27 cellular contexts compared by ENCODE assay signal in genomic region chr15:66638377-66638776, GRCh38.
A peak's percentile ranks its signal among the peaks of the same experiment; 100 is the strongest.
DNase-seq lines count a peak whose midpoint lies in the region; ATAC-seq and TF ChIP-seq lines count a peak whose summit lies in the region.
"Had no signal": no experiment of that assay in that cellular context is flagged by ENCODE, and none has a peak within 500 bp of the region (broad histone marks: within the 10 kb centered on the region; RNA-seq: fewer than 3 reads in every experiment).

No MANE protein-coding gene starts in this region.

- no peak overlapping the region for H2AFZ ChIP-seq in DND-41 (ENCODE audit: low read depth, low read length)
- H2AFZ ChIP-seq: PC-9 had no signal

- no peaks in the 10 kb centered on the region for H3K79me2 ChIP-seq in DND-41 (ENCODE audit: insufficient read depth, low read length)

- TF ChIP-seq CTCF in DND-41 (IDR thresholded peaks at IDR 0.05; ENCODE audit: borderline replicate concordance, extremely low read depth, low read length, poor library complexity, severe bottlenecking): no peak
- no peak for TF ChIP-seq CTCF in natural killer cell (IDR thresholded peaks at IDR 0.05)
- no peak for TF ChIP-seq CTCF in MCF 10A (IDR thresholded peaks at IDR 0.05; ENCODE audit: unreplicated experiment)

- no peaks in the 10 kb centered on the region for H3K9me3 Mint-ChIP-seq in activated CD4-positive, alpha-beta T cell treated with anti-CD3 and anti-CD28 coated beads, Interleukin-2, amount 10 ng/mL, durations not matched to agents 24 days and 14 days
- H3K9me3 Mint-ChIP-seq in activated CD4-positive, alpha-beta memory T cell treated with anti-CD3 and anti-CD28 coated beads for 36 hours: no peaks in the 10 kb centered on the region
- H3K9me3 Mint-ChIP-seq in natural killer cell: no peaks in the 10 kb centered on the region
- H3K9me3 Mint-ChIP-seq in MCF 10A (ENCODE audit: unreplicated experiment): no peaks in the 10 kb centered on the region
- H3K9me3 Mint-ChIP-seq: endodermal cell had no signal

- intact Hi-C loops in activated CD4-positive, alpha-beta T cell treated with anti-CD3 and anti-CD28 coated beads, Interleukin-2, amount 10 ng/mL, durations not matched to agents 24 days and 14 days (cut with micrococcal nuclease): no loop called here
- intact Hi-C loops in activated CD4-positive, alpha-beta memory T cell treated with anti-CD3 and anti-CD28 coated beads for 36 hours (cut with micrococcal nuclease): no loop called here
- intact Hi-C loops in natural killer cell (cut with micrococcal nuclease): no loop called here
- intact Hi-C loops in MCF 10A (cut with micrococcal nuclease): no loop called here

- no peaks in the 10 kb centered on the region for H3K36me3 Mint-ChIP-seq in activated CD4-positive, alpha-beta T cell treated with anti-CD3 and anti-CD28 coated beads, Interleukin-2, amount 10 ng/mL, durations not matched to agents 24 days and 14 days (ENCODE audit: low read depth)
- H3K36me3 Mint-ChIP-seq in activated CD4-positive, alpha-beta memory T cell treated with anti-CD3 and anti-CD28 coated beads for 36 hours: no peaks in the 10 kb centered on the region
- H3K36me3 Mint-ChIP-seq in natural killer cell: no peaks in the 10 kb centered on the region
- H3K36me3 Mint-ChIP-seq in MCF 10A (ENCODE audit: insufficient read depth, unreplicated experiment): no peaks in the 10 kb centered on the region

- no peak overlapping the region for H3K9ac ChIP-seq in DND-41 (ENCODE audit: low read depth, low read length)

- peaks cover 14% of the 10 kb centered on the region for H3K4me1 Mint-ChIP-seq in activated CD4-positive, alpha-beta T cell treated with anti-CD3 and anti-CD28 coated beads, Interleukin-2, amount 10 ng/mL, durations not matched to agents 24 days and 14 days
- peaks cover 10% of the 10 kb centered on the region for H3K4me1 Mint-ChIP-seq in activated CD4-positive, alpha-beta memory T cell treated with anti-CD3 and anti-CD28 coated beads for 36 hours (ENCODE audit: low read depth)
- H3K4me1 Mint-ChIP-seq in natural killer cell (peaks cover 9% of the 10 kb centered on the region in 2 donors), MCF 10A (ENCODE audit: insufficient read depth, unreplicated experiment) (no peaks in the 10 kb centered on the region)

- peaks cover 8% of the 10 kb centered on the region for H3K4me1 ChIP-seq in DND-41 (ENCODE audit: insufficient read depth, low read length)
- H3K4me1 ChIP-seq: adrenal gland, colonic mucosa, esophagus squamous epithelium, gastroesophageal sphincter, upper lobe of right lung had no signal

- no peaks in the 10 kb centered on the region for H3K27me3 ChIP-seq in DND-41 (ENCODE audit: insufficient read depth, low read length, poor library complexity)
- H3K27me3 ChIP-seq: adrenal gland, brain microvascular endothelial cell, colonic mucosa, esophagus squamous epithelium, gastroesophageal sphincter, MG63, upper lobe of right lung had no signal

- H3K27ac ChIP-seq in DND-41 (ENCODE audit: low read length): no peak overlapping the region
- H3K27ac ChIP-seq: adrenal gland, brain microvascular endothelial cell, colonic mucosa, esophagus squamous epithelium, gastroesophageal sphincter, PC-9, upper lobe of right lung had no signal

- CTCF ChIA-PET in activated CD4-positive, alpha-beta memory T cell treated with anti-CD3 and anti-CD28 coated beads for 36 hours (lab: Charles Lee): interaction anchor here (0.6 to 3.1 kb wide), 4 partner anchors 19 to 272 kb away, joined by 3 to 10 read pairs (median 6); no protein-coding TSS in a partner anchor
- CTCF ChIA-PET in MCF 10A (lab: Yijun Ruan, JAX): interaction anchor here (0.6 to 3.2 kb wide), 2 partner anchors 12 to 20 kb away, joined by 3 to 13 read pairs; no protein-coding TSS in a partner anchor

- peak; percentile 79 for DNase-seq in activated CD4-positive, alpha-beta T cell treated with anti-CD3 and anti-CD28 coated beads, Interleukin-2, amount 10 ng/mL, durations not matched to agents 24 days and 14 days
- DNase-seq in activated CD4-positive, alpha-beta T cell treated with anti-CD3 and anti-CD28 coated beads, Interleukin-2, amount 50 U/mL, for 1 hour: no peak
- DNase-seq in DND-41 (peak; percentile 16), natural killer cell (no peak), MCF 10A (ENCODE audit: unreplicated experiment) (no peak)
- peak; percentile 42 for DNase-seq in activated CD4-positive, alpha-beta memory T cell treated with anti-CD3 and anti-CD28 coated beads for 36 hours
- DNase-seq: adrenal gland, brain microvascular endothelial cell, colonic mucosa, DMS153, endodermal cell, esophagus squamous epithelium, GDM1, H7, MG63, NCI-H1694, NCI-H2171, NCI-H69, PC-9, SHP77 treated with DMSO at 0.1 percent for 48 hours, substantia nigra, upper lobe of right lung had no signal

- no peaks in the 10 kb centered on the region for H3K9me3 ChIP-seq in DND-41 (ENCODE audit: insufficient read depth, low read length, severe bottlenecking)
- H3K9me3 ChIP-seq: adrenal gland, colonic mucosa, esophagus squamous epithelium, gastroesophageal sphincter, MG63, upper lobe of right lung had no signal

- no peaks in the 10 kb centered on the region for H4K20me1 ChIP-seq in DND-41 (ENCODE audit: insufficient read depth, low read length)

- no TSS peak for BruUV-seq in MCF 10A (replicated peaks; lab: Mats Ljungman, UMichigan)

- POLR2A ChIA-PET in activated CD4-positive, alpha-beta memory T cell treated with anti-CD3 and anti-CD28 coated beads for 36 hours (lab: Charles Lee): no interaction called here
- POLR2A ChIA-PET in MCF 10A (lab: Yijun Ruan, JAX): no interaction called here

- no peak overlapping the region for H3K4me2 ChIP-seq in DND-41 (ENCODE audit: insufficient read depth, low read length)
- H3K4me2 ChIP-seq: PC-9 had no signal

- H3K27ac Mint-ChIP-seq in activated CD4-positive, alpha-beta T cell treated with anti-CD3 and anti-CD28 coated beads, Interleukin-2, amount 10 ng/mL, durations not matched to agents 24 days and 14 days: no peak overlapping the region
- no peak overlapping the region for H3K27ac Mint-ChIP-seq in activated CD4-positive, alpha-beta memory T cell treated with anti-CD3 and anti-CD28 coated beads for 36 hours
- peak overlapping the region in 1 of 2 donors; percentile 35 for H3K27ac Mint-ChIP-seq in natural killer cell
- H3K27ac Mint-ChIP-seq in MCF 10A (ENCODE audit: low read depth, unreplicated experiment): no peak overlapping the region
- H3K27ac Mint-ChIP-seq: endodermal cell, progenitor cell of endocrine pancreas had no signal

- no peak overlapping the region for H3K4me3 Mint-ChIP-seq in activated CD4-positive, alpha-beta T cell treated with anti-CD3 and anti-CD28 coated beads, Interleukin-2, amount 10 ng/mL, durations not matched to agents 24 days and 14 days
- H3K4me3 Mint-ChIP-seq in activated CD4-positive, alpha-beta memory T cell treated with anti-CD3 and anti-CD28 coated beads for 36 hours: no peak overlapping the region
- peak overlapping the region; percentile 21 for H3K4me3 Mint-ChIP-seq in natural killer cell
- no peak overlapping the region for H3K4me3 Mint-ChIP-seq in MCF 10A (ENCODE audit: unreplicated experiment)
- H3K4me3 Mint-ChIP-seq: endodermal cell had no signal

- H3K27me3 Mint-ChIP-seq in activated CD4-positive, alpha-beta T cell treated with anti-CD3 and anti-CD28 coated beads, Interleukin-2, amount 10 ng/mL, durations not matched to agents 24 days and 14 days: peaks cover 2% of the 10 kb centered on the region
- no peaks in the 10 kb centered on the region for H3K27me3 Mint-ChIP-seq in activated CD4-positive, alpha-beta memory T cell treated with anti-CD3 and anti-CD28 coated beads for 36 hours
- H3K27me3 Mint-ChIP-seq in natural killer cell (ENCODE audit: low read depth in 2 of 2) (no peaks in the 10 kb centered on the region), MCF 10A (ENCODE audit: insufficient read depth, unreplicated experiment) (no peaks in the 10 kb centered on the region)

- ATAC-seq in DND-41 (ENCODE audit: insufficient read depth, low read depth) (peak; percentile 89), natural killer cell (peak; percentile 45 to 91 (median 69)), GM19328 (IDR thresholded peaks at IDR 0.05; ENCODE audit: unreplicated experiment) (no peak), GM18861 (IDR thresholded peaks at IDR 0.05; ENCODE audit: unreplicated experiment) (no peak)
- ATAC-seq: gastroesophageal sphincter, upper lobe of right lung had no signal

- H3K36me3 ChIP-seq in DND-41 (ENCODE audit: insufficient read depth, low read length): no peaks in the 10 kb centered on the region
- H3K36me3 ChIP-seq: adrenal gland, brain microvascular endothelial cell, colonic mucosa, esophagus squamous epithelium, gastroesophageal sphincter, MG63, upper lobe of right lung had no signal

- H3K4me3 ChIP-seq in DND-41 (ENCODE audit: low read depth in 1 of 2, low read length in 2 of 2): no peak overlapping the region
- H3K4me3 ChIP-seq: adrenal gland, colonic mucosa, esophagus squamous epithelium, gastroesophageal sphincter, lung, MG63, PC-9, upper lobe of right lung had no signal

Comparison
In these comparisons a context has a peak if more than half of its experiments do, and no peak if none do; other contexts are left out.
1. DNase-seq: peak in activated CD4-positive, alpha-beta T cell treated with anti-CD3 and anti-CD28 coated beads, Interleukin-2, amount 10 ng/mL, durations not matched to agents 24 days and 14 days (single experiment), DND-41 (single experiment) and activated CD4-positive, alpha-beta memory T cell treated with anti-CD3 and anti-CD28 coated beads for 36 hours (single experiment); none in activated CD4-positive, alpha-beta T cell treated with anti-CD3 and anti-CD28 coated beads, Interleukin-2, amount 50 U/mL, for 1 hour (single experiment), natural killer cell (single experiment) and MCF 10A (single experiment).
2. ATAC-seq: peak in DND-41 (single experiment) and natural killer cell (3 of 3); none in GM19328 (single experiment) and GM18861 (single experiment).